12 cellular contexts compared by ENCODE assay signal in genomic region chr16:21100447-21100846, GRCh38. TPM values are rescaled to one million over a fixed set of nuclear protein-coding genes. Genes with fewer than 3 reads are reported as not detected.
A peak's percentile ranks its signal among the peaks of the same experiment; 100 is the strongest.
DNase-seq lines count a peak whose midpoint lies in the region; ATAC-seq and TF ChIP-seq lines count a peak whose summit lies in the region.
"Had no signal": no experiment of that assay in that cellular context is flagged by ENCODE, and none has a peak within 500 bp of the region (broad histone marks: within the 10 kb centered on the region; RNA-seq: fewer than 3 reads in every experiment).

No MANE protein-coding gene starts in this region.

- H3K4me1 ChIP-seq in GM23248 (ENCODE audit: insufficient read depth) (peaks cover 41% of the 10 kb centered on the region), PC-9 (replicated peaks; ENCODE audit: insufficient read depth) (no peaks in the 10 kb centered on the region), rectal smooth muscle tissue (ENCODE audit: control insufficient read depth, insufficient read depth, low read length) (no peaks in the 10 kb centered on the region)
- H3K4me1 ChIP-seq: tibial artery had no signal

- H3K27ac ChIP-seq in GM23248 (peak overlapping the region; percentile 24), PC-9 (no peak overlapping the region), rectal smooth muscle tissue (ENCODE audit: low read depth, low read length) (peak overlapping the region; percentile 31)
- H3K27ac ChIP-seq: tibial artery had no signal

- TF ChIP-seq CTCF in PC-9 (conservative IDR thresholded peaks at IDR 0.05), result no peak
- TF ChIP-seq CTCF in epithelial cell of esophagus (IDR thresholded peaks at IDR 0.05; ENCODE audit: insufficient read depth, low read depth, low read length, missing control alignments), result no peak

- no peaks in the 10 kb centered on the region for H4K20me1 ChIP-seq in GM23248 (ENCODE audit: insufficient read depth)
- H4K20me1 ChIP-seq in PC-9 (ENCODE audit: insufficient read depth), result no peaks in the 10 kb centered on the region

- H3K9ac ChIP-seq in GM23248 (no peak overlapping the region), rectal smooth muscle tissue (ENCODE audit: low read length) (no peak overlapping the region)

- H3K79me2 ChIP-seq in GM23248 (ENCODE audit: insufficient read depth), result no peaks in the 10 kb centered on the region
- H3K79me2 ChIP-seq in PC-9 (ENCODE audit: low read depth), result no peaks in the 10 kb centered on the region

- no peak overlapping the region for H3K4me3 ChIP-seq in GM23248
- H3K4me3 ChIP-seq in PC-9, result no peak overlapping the region
- H3K4me3 ChIP-seq in epithelial cell of esophagus (ENCODE audit: low read length), result no peak overlapping the region
- H3K4me3 ChIP-seq in rectal smooth muscle tissue (ENCODE audit: low read length), result no peak overlapping the region
- H3K4me3 ChIP-seq: tibial artery had no signal

- DNase-seq in GM23248 (peak; percentile 78), PC-9 (peak in 1 of 2 experiments; percentile 7), epithelial cell of esophagus (ENCODE audit: low read depth) (peak; percentile 57), HEK293T (ENCODE audit: extremely low spot score) (no peak), GF-D8 (lab: John Stamatoyannopoulos, UW) (no peak), activated gamma-delta T cell treated with Interleukin-2 at 50 U/mL for 16 hours (no peak)
- DNase-seq: Karpas-422, NCI-H446, tibial artery had no signal

- no peaks in the 10 kb centered on the region for H3K27me3 ChIP-seq in GM23248 (replicated peaks; ENCODE audit: insufficient read depth)
- no peaks in the 10 kb centered on the region; the same call in 1 of the 2 replicates for H3K27me3 ChIP-seq in PC-9 (ENCODE audit: insufficient read depth, low read depth)
- H3K27me3 ChIP-seq in rectal smooth muscle tissue (ENCODE audit: control insufficient read depth, insufficient read depth, low read length), result no peaks in the 10 kb centered on the region
- H3K27me3 ChIP-seq: tibial artery had no signal

- peak overlapping the region; percentile 18 for H3K4me2 ChIP-seq in GM23248 (ENCODE audit: unreplicated experiment)
- H3K4me2 ChIP-seq in PC-9, result no peak overlapping the region

- 51 to 55% methylated on average over 4 of the region's 4 CpGs for WGBS in GM23248 (ENCODE audit: low coverage in 1 of 2, low lambda C conversion rate in 2 of 2, missing lambda C conversion rate in 2 of 2), 2 experiments

- CTCF ChIA-PET in PC-9 (lab: Charles Lee), result interaction anchor here (1.7 to 2.2 kb wide), 2 partner anchors 250 to 252 kb away, joined by 4 to 9 read pairs; no protein-coding TSS in a partner anchor
- CTCF ChIA-PET in HEK293T (lab: Yijun Ruan, JAX), result no interaction called here

- in situ Hi-C loops in GM23248 (cut with MboI), result no loop called here

- no peaks in the 10 kb centered on the region for H3K9me3 ChIP-seq in GM23248 (ENCODE audit: low read depth)
- H3K9me3 ChIP-seq in PC-9 (ENCODE audit: insufficient read depth, low read depth), result no peaks in the 10 kb centered on the region
- H3K9me3 ChIP-seq: tibial artery had no signal

- no peak for ATAC-seq in GM19023 (IDR thresholded peaks at IDR 0.05; ENCODE audit: unreplicated experiment)

- H2AFZ ChIP-seq in GM23248 (peak overlapping the region; percentile 82), PC-9 (peak overlapping the region; percentile 63)

- no TSS peak for BruUV-seq in PC-9 (replicated peaks; lab: Mats Ljungman, UMichigan)

- H3F3A ChIP-seq in GM23248 (ENCODE audit: insufficient read depth) (peaks cover 19% of the 10 kb centered on the region), PC-9 (ENCODE audit: insufficient read depth, low read depth) (no peaks in the 10 kb centered on the region)

- no peaks in the 10 kb centered on the region for H3K36me3 ChIP-seq in GM23248 (ENCODE audit: low read depth)
- H3K36me3 ChIP-seq in PC-9 (ENCODE audit: low read depth), result no peaks in the 10 kb centered on the region
- no peaks in the 10 kb centered on the region for H3K36me3 ChIP-seq in rectal smooth muscle tissue (ENCODE audit: control insufficient read depth, insufficient read depth, low read length)
- H3K36me3 ChIP-seq: tibial artery had no signal

- intact Hi-C loops in PC-9 (cut with micrococcal nuclease; ENCODE audit: unreplicated experiment), result loop anchor here (5.0 kb wide), 1 partner anchor 248 kb away; no protein-coding TSS in a partner anchor

- POLR2A ChIA-PET in PC-9 (lab: Charles Lee; ENCODE audit: unreplicated experiment) (interaction anchor here (0.6 kb wide), 1 partner anchor 149 kb away, joined by 3 read pairs; no protein-coding TSS in a partner anchor), HEK293T (lab: Yijun Ruan, JAX) (no interaction called here)

- H3K9me2 ChIP-seq in GM23248 (ENCODE audit: insufficient read depth) (no peaks in the 10 kb centered on the region), PC-9 (ENCODE audit: insufficient read depth) (no peaks in the 10 kb centered on the region)

TF ChIP-seq in HEK293T, 16 proteins besides CTCF, POLR2A, EP300 and RAD21:
- TF ChIP-seq NFRKB (IDR thresholded peaks at IDR 0.05) (no peak), LEF1 (IDR thresholded peaks at IDR 0.05; ENCODE audit: borderline replicate concordance) (no peak), FOXA1 (IDR thresholded peaks at IDR 0.05) (no peak), ELF4 (IDR thresholded peaks at IDR 0.05) (no peak), HDGF (IDR thresholded peaks at IDR 0.05; ENCODE audit: borderline replicate concordance) (no peak), BHLHE40 (IDR thresholded peaks at IDR 0.05; ENCODE audit: borderline replicate concordance) (no peak), SUZ12 (IDR thresholded peaks at IDR 0.05) (no peak), CTBP1 (IDR thresholded peaks at IDR 0.05; ENCODE audit: borderline replicate concordance) (no peak), ARNT (IDR thresholded peaks at IDR 0.05) (no peak)
TF ChIP-seq in HEK293T: peak in this region for 0.

RNA-seq across cellular contexts. Expression of gene DNAH3, which starts 50.2 kb away (rescaled TPM):
- not detected in 2 replicates for total RNA-seq in GM23248 (2014; rRNA removed; shearing (Covaris generic))
- polyA plus RNA-seq in GM23248 (2016; fragmentation: Nextera tagmentation; extraction: Ambion mirVana), result not detected in 2 replicates
- total RNA-seq in PC-9 (2021), result 0.33 and 0.70 TPM in 2 replicates
- polyA plus RNA-seq: adipose tissue had no signal

RNA-seq across cellular contexts. Expression of gene LDAF1, which starts 58.0 kb away (rescaled TPM):
- 30.4 and 67.8 TPM in 2 replicates for total RNA-seq in GM23248 (2014; rRNA removed; shearing (Covaris generic))
- 33.2 and 34.5 TPM in 2 replicates for polyA plus RNA-seq in GM23248 (2016; fragmentation: Nextera tagmentation; extraction: Ambion mirVana)
- total RNA-seq in PC-9 (2021), result 47.6 and 69.9 TPM in 2 replicates

Comparison
In these comparisons a context has a peak if more than half of its experiments do, and no peak if none do; other contexts are left out.
1. DNase-seq: peak in GM23248 (single experiment) and epithelial cell of esophagus (single experiment); none in HEK293T (single experiment), GF-D8 (single experiment) and activated gamma-delta T cell treated with Interleukin-2 at 50 U/mL for 16 hours (single experiment).